11 cellular contexts compared by ENCODE assay signal in the genomic region with DNA sequence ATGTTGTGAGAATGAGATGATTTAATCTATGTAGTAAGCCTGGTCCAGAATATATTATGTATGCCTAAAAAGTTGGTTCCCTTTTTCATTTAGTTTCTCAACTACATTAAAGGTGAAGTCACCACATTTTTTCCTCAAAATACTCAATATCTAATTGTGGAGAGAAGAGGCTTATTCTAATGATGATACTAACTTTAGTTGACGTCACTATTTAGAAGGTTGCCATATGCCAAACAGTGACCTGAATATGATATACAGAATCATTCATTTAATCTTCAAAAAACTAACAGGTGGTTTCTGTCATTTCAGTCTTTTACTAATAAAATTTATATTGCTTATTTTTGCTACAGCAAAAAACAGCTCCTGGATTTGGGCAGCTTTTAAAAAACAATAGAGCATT.
"Had no signal": no experiment of that assay in that cellular context is flagged by ENCODE, and none has a peak within 500 bp of the region (broad histone marks: within the 10 kb centered on the region; RNA-seq: fewer than 3 reads in every experiment).

No MANE protein-coding gene starts in this region.

- H3K27ac ChIP-seq: GM23248 had no signal

- H3K9me3 ChIP-seq: HAP-1 had no signal

- ATAC-seq: GM23338, HCT116 had no signal

- H3K36me3 ChIP-seq: HAP-1 had no signal

- H3K9ac ChIP-seq: GM23248 had no signal

- H2AFZ ChIP-seq: GM23248, GM23338 had no signal

- H3K4me3 ChIP-seq: GM23248, GM23338, HAP-1 had no signal

- H3K4me2 ChIP-seq: GM23338 had no signal

- FAIRE-seq: H1, H54 had no signal

- DNase-seq: GM23248, GOT3, H7, H9, HCEC 1CT, HFFc6 had no signal
